25 cellular contexts compared by ENCODE assay signal in the genomic region with DNA sequence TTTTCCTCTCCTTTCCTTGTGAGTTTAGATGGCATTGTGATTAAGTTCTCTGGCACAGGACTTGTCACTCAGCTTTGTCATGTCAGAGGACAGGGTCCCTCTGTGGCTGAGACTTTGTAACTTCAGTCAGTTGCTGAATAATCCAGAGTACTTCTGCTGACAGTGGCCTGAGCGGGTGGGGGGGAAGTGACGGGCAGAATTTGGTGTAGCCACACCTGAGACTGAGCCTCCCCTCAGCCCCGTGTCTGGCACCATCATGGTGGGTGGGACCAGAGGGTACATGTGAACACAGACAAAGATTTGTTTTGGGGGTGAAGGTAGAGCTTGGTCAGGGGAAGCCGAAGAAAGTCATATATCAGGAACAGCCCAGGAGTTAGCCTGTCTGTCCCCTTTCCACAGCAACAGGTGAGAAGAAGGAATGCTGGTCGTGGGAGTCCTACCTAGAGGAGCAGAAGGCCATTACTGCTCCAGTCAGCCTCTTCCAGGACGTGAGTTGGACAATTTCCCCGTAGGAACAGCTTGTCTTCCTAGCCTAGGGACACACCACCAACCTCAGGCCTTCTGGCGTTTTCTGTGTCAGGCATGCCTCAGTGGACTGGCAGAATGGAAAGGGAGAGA. TPM values are rescaled to one million over a fixed set of nuclear protein-coding genes. Genes with fewer than 3 reads are reported as not detected.
"Had no signal": no experiment of that assay in that cellular context is flagged by ENCODE, and none has a peak within 500 bp of the region (broad histone marks: within the 10 kb centered on the region; RNA-seq: fewer than 3 reads in every experiment).

No MANE protein-coding gene starts in this region.

- H3K4me3 ChIP-seq: ascending aorta, cardiac muscle cell, pancreas, right atrium auricular region, testis, transverse colon had no signal

- H3K4me1 ChIP-seq: ascending aorta, pancreas, right atrium auricular region, testis, transverse colon had no signal

- ATAC-seq: left colon, pancreas had no signal

- H3K27ac ChIP-seq: ascending aorta, cardiac muscle cell, pancreas, right atrium auricular region, testis, transverse colon had no signal

- FAIRE-seq: frontal cortex, keratinocyte, pancreas, urothelium cell line had no signal

- DNase-seq: activated CD4-positive, alpha-beta memory T cell treated with anti-CD3 and anti-CD28 coated beads, Interleukin-2, amount 10 ng/mL, durations not matched to agents 7 days and 5 days; activated CD4-positive, alpha-beta T cell treated with anti-CD3 and anti-CD28 coated beads, Interleukin-2, amount 10 ng/mL, durations not matched to agents 24 days and 14 days; activated CD4-positive, CD25-positive, alpha-beta regulatory T cell treated with anti-CD3 and anti-CD28 coated beads, Interleukin-2, amount 50 U/mL, for 72 hours; activated gamma-delta T cell; activated naive CD4-positive, alpha-beta T cell treated with anti-CD3 and anti-CD28 coated beads, Interleukin-2, amount 10 ng/mL, durations not matched to agents 7 days and 5 days; activated naive CD8-positive, alpha-beta T cell treated with anti-CD3 and anti-CD28 coated beads, Interleukin-2, amount 10 ng/mL, durations not matched to agents 7 days and 5 days; activated T-cell treated with anti-CD3 and anti-CD28 coated beads, Interleukin-2, amount 50 U/mL, for 24 hours; dermis blood vessel endothelial cell; effector CD8-positive, alpha-beta T cell; left colon; mammary epithelial cell; pancreas; stimulated activated CD4-positive, alpha-beta T cell treated with anti-CD3 and anti-CD28 coated beads, Interleukin-15, amount 100 ng/mL, for 24 hours; stimulated activated naive CD4-positive, alpha-beta T cell treated with Interleukin-2 at 50 U/mL for 16 hours; SW 1271; T1000; testis; transverse colon had no signal

- H3K27me3 ChIP-seq: ascending aorta, cardiac muscle cell, pancreas, right atrium auricular region, testis, transverse colon had no signal

- H3K9me3 ChIP-seq: ascending aorta, pancreas, right atrium auricular region, testis, transverse colon had no signal

- H3K36me3 ChIP-seq: ascending aorta, cardiac muscle cell, pancreas, right atrium auricular region, transverse colon had no signal

RNA-seq across cellular contexts. Expression of a gene that starts 30.5 kb away (rescaled TPM):
- total RNA-seq: pulmonary artery endothelial cell had no signal
- polyA plus RNA-seq: cardiac muscle cell, mammary epithelial cell had no signal
